Comparison of ENCODE assay signal across 1 cellular context in genomic region chr10:22475857-22476600, GRCh38.
TF ChIP-seq lines count a peak whose summit lies in the region.

No MANE protein-coding gene starts in this region.

TF ChIP-seq in neural cell, 6 proteins besides CTCF, POLR2A, EP300 and RAD21 (continued from another document):
- peak; percentile 80 for TF ChIP-seq REST (IDR thresholded peaks at IDR 0.05; ENCODE audit: borderline replicate concordance)
